ENCODE assay signal across 19 cellular contexts in the genomic region with DNA sequence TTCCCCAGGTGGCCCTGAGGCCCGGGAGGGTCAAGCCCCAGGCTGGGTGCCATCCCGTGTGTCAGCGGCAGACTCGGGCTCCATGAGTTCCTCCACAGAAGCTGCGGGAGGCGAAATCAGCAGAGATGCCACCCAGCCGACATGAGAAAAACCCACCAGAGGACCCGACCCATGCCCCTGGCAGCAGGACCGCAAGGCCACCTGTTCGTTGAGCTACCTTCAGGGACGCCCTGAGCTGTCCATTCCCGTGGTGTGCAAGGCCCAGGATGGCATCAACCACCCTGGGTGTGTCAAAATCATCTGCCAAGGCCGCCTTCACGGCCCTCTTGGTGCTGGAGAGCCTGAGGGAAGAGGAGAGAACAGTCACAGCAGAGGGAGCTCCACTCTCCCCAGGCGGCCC. TPM values are rescaled to one million over a fixed set of nuclear protein-coding genes. Genes with fewer than 3 reads are reported as not detected.
A peak's percentile ranks its signal among the peaks of the same experiment; 100 is the strongest.
DNase-seq lines count a peak whose midpoint lies in the region; ATAC-seq, FAIRE-seq and TF ChIP-seq lines count a peak whose summit lies in the region.
"Had no signal": no experiment of that assay in that cellular context is flagged by ENCODE, and none has a peak within 500 bp of the region (broad histone marks: within the 10 kb centered on the region; RNA-seq: fewer than 3 reads in every experiment).

No MANE protein-coding gene starts in this region.

- H3K9me3 Mint-ChIP-seq in activated CD8-positive, alpha-beta memory T cell treated with anti-CD3 and anti-CD28 coated beads, Interleukin-2, amount 10 ng/mL, durations not matched to agents 7 days and 5 days (ENCODE audit: low read depth): no peaks in the 10 kb centered on the region
- H3K9me3 Mint-ChIP-seq: CD4-positive, CD25-positive, alpha-beta regulatory T cell; GM23338 had no signal

- no peak overlapping the region for H3K23ac ChIP-seq in H1 (ENCODE audit: insufficient read length)
- H3K23ac ChIP-seq in neuronal stem cell (ENCODE audit: low read depth, low read length, poor library complexity): no peak overlapping the region

- H3K36me3 Mint-ChIP-seq in activated CD8-positive, alpha-beta memory T cell treated with anti-CD3 and anti-CD28 coated beads, Interleukin-2, amount 10 ng/mL, durations not matched to agents 7 days and 5 days: peaks cover 4% of the 10 kb centered on the region

- no peaks in the 10 kb centered on the region for H3K27me3 Mint-ChIP-seq in activated CD8-positive, alpha-beta memory T cell treated with anti-CD3 and anti-CD28 coated beads, Interleukin-2, amount 10 ng/mL, durations not matched to agents 7 days and 5 days
- H3K27me3 Mint-ChIP-seq: CD4-positive, CD25-positive, alpha-beta regulatory T cell had no signal

- H3K27me3 ChIP-seq in H1 (replicated peaks in 1 of 4; ENCODE audit: control insufficient read depth in 3 of 4, extremely low read depth in 1 of 4, insufficient read depth in 3 of 4, low read length in 3 of 4): no peaks in the 10 kb centered on the region
- peaks cover 0 to 2% (median 0%) of the 10 kb centered on the region in 3 experiments for H3K27me3 ChIP-seq in neuronal stem cell (ENCODE audit: control insufficient read depth in 3 of 3, insufficient read depth in 3 of 3, low read depth in 1 of 3, low read length in 3 of 3)
- H3K27me3 ChIP-seq in stomach smooth muscle (ENCODE audit: control insufficient read depth in 1 of 2, insufficient read depth in 2 of 2, low read length in 2 of 2): no peaks in the 10 kb centered on the region
- no peaks in the 10 kb centered on the region for H3K27me3 ChIP-seq in effector memory CD4-positive, alpha-beta T cell (replicated peaks; ENCODE audit: control insufficient read depth, insufficient read depth, low read length, poor library complexity, severe bottlenecking)

- H3K4me3 Mint-ChIP-seq in activated CD8-positive, alpha-beta memory T cell treated with anti-CD3 and anti-CD28 coated beads, Interleukin-2, amount 10 ng/mL, durations not matched to agents 7 days and 5 days: no peak overlapping the region
- H3K4me3 Mint-ChIP-seq: CD4-positive, CD25-positive, alpha-beta regulatory T cell; GM23338 had no signal

- H2BK120ac ChIP-seq in H1 (replicated peaks; ENCODE audit: low read depth, low read length): no peak overlapping the region
- H2BK120ac ChIP-seq in neuronal stem cell (ENCODE audit: low read depth, low read length): no peak overlapping the region

- no peak overlapping the region for H3K4me3 ChIP-seq in H1 (ENCODE audit: extremely low read depth in 1 of 4, insufficient read depth in 2 of 4, low read depth in 3 of 4, low read length in 4 of 4)
- no peak overlapping the region for H3K4me3 ChIP-seq in neuronal stem cell (ENCODE audit: low read length in 2 of 2)
- no peak overlapping the region for H3K4me3 ChIP-seq in stomach smooth muscle (ENCODE audit: low read length in 2 of 2)
- H3K4me3 ChIP-seq in effector memory CD4-positive, alpha-beta T cell (ENCODE audit: insufficient read depth, low read depth, low read length, poor library complexity, severe bottlenecking): no peak overlapping the region

- peaks cover 11% of the 10 kb centered on the region for H3K4me1 Mint-ChIP-seq in activated CD8-positive, alpha-beta memory T cell treated with anti-CD3 and anti-CD28 coated beads, Interleukin-2, amount 10 ng/mL, durations not matched to agents 7 days and 5 days
- H3K4me1 Mint-ChIP-seq: CD4-positive, CD25-positive, alpha-beta regulatory T cell had no signal

- no peak overlapping the region; the same call in 1 of the 2 replicates for H2AK5ac ChIP-seq in H1 (ENCODE audit: low read depth, low read length)
- peak overlapping the region; percentile 93 for H2AK5ac ChIP-seq in neuronal stem cell (ENCODE audit: low read depth, low read length)

- H4K20me1 ChIP-seq in H1 (replicated peaks in 1 of 2; ENCODE audit: control insufficient read depth in 1 of 2, insufficient read depth in 2 of 2, low read length in 2 of 2): peaks cover 6 to 21% of the 10 kb centered on the region in 2 experiments

- TF ChIP-seq EP300 in H1 (IDR thresholded peaks at IDR 0.05; ENCODE audit: borderline replicate concordance in 1 of 2, low read depth in 2 of 2, low read length in 2 of 2): no peak

- H2BK5ac ChIP-seq in H1 (ENCODE audit: low read depth, low read length): no peak overlapping the region
- no peak overlapping the region for H2BK5ac ChIP-seq in neuronal stem cell (ENCODE audit: low read length)

- H3K79me1 ChIP-seq in H1 (ENCODE audit: low read depth, low read length) (0 out of 2 replicates have a peak, but pooled peaks cover 2% of the 10 kb centered on the region), neuronal stem cell (ENCODE audit: low read depth, low read length) (peaks cover 3% of the 10 kb centered on the region)

- no peak for FAIRE-seq in H1 (lab: Jason Lieb, UNC)
- FAIRE-seq: G401.6 had no signal

- TF ChIP-seq POLR2A in H1 (IDR thresholded peaks at IDR 0.05; ENCODE audit: control extremely low read depth in 1 of 2, low read depth in 2 of 2, low read length in 2 of 2): no peak

- no peak overlapping the region for H2BK20ac ChIP-seq in H1 (ENCODE audit: low read length)

- WGBS in H1 (ENCODE audit: extremely low coverage in 1 of 2, insufficient coverage in 1 of 2, insufficient read length in 1 of 2, insufficient replicate concordance in 2 of 2, low coverage in 1 of 2, low lambda C conversion rate in 2 of 2, missing lambda C conversion rate in 1 of 2), 2 experiments: 89% methylated on average over 13 of the region's 15 CpGs; no CpG with 5 or more reads in 1 of the 2 experiments
- WGBS in neuronal stem cell (ENCODE audit: extremely low coverage in 2 of 2, insufficient read length in 2 of 2, insufficient replicate concordance in 1 of 2), 2 donors: no CpG with 5 or more reads among the region's 15 CpGs

- no peak for TF ChIP-seq CTCF in H1 (IDR thresholded peaks at IDR 0.05; ENCODE audit: control extremely low read depth in 1 of 3, insufficient read depth in 1 of 3, low read depth in 1 of 3, low read length in 3 of 3)

- H3K9ac ChIP-seq in H1 (replicated peaks in 1 of 4; ENCODE audit: extremely low read depth in 1 of 4, low read depth in 3 of 4, low read length in 3 of 4) (no peak overlapping the region), neuronal stem cell (ENCODE audit: low read depth, low read length, poor library complexity) (no peak overlapping the region), stomach smooth muscle (ENCODE audit: low read length in 2 of 2) (no peak overlapping the region)

- H4K8ac ChIP-seq in H1 (ENCODE audit: extremely low read depth, insufficient read depth, low read length) (peak overlapping the region; percentile 87), neuronal stem cell (ENCODE audit: low read depth, low read length) (no peak overlapping the region)

- no peak overlapping the region for H2BK12ac ChIP-seq in H1 (ENCODE audit: low read depth, low read length)
- H2BK12ac ChIP-seq in neuronal stem cell (ENCODE audit: low read length): no peak overlapping the region

- no peak for ATAC-seq in activated CD8-positive, alpha-beta memory T cell treated with anti-CD3 and anti-CD28 coated beads, Interleukin-2, amount 10 ng/mL, durations not matched to agents 7 days and 5 days

- no peak overlapping the region for H3K56ac ChIP-seq in H1 (replicated peaks; ENCODE audit: insufficient read length, low read depth, low read length)

- no peak for DNase-seq in activated CD8-positive, alpha-beta memory T cell treated with anti-CD3 and anti-CD28 coated beads, Interleukin-2, amount 10 ng/mL, durations not matched to agents 7 days and 5 days
- no peak for DNase-seq in activated CD8-positive, alpha-beta memory T cell treated with anti-CD3 and anti-CD28 coated beads for 24 hours
- DNase-seq in H1 (ENCODE audit: low read depth in 1 of 2, low spot score in 2 of 2) (no peak), neuronal stem cell (ENCODE audit: low spot score) (no peak), ecto neural progenitor cell (ENCODE audit: low spot score) (no peak)
- DNase-seq in activated CD4-positive, alpha-beta T cell treated with anti-CD3 and anti-CD28 coated beads for 48 hours: no peak
- DNase-seq in effector memory CD4-positive, alpha-beta T cell: no peak
- DNase-seq: CD4-positive, CD25-positive, alpha-beta regulatory T cell; COR-L47; DND-41; NCI-H1105 treated with DMSO at 0.1 percent for 48 hours; NCI-H1694; NCI-H2081 treated with DMSO at 0.1 percent for 48 hours; NCI-H748 treated with DMSO at 0.1 percent for 48 hours; NK-92 treated with Interleukin-12 subunit alpha and Interleukin-12 subunit beta, amount 100 ng/mL, for 24 hours had no signal

- H4K91ac ChIP-seq in H1 (replicated peaks; ENCODE audit: insufficient read length, low read length) (no peak overlapping the region), neuronal stem cell (ENCODE audit: low read depth, low read length, poor library complexity) (no peak overlapping the region)

- H3K4ac ChIP-seq in H1 (replicated peaks; ENCODE audit: insufficient read length, low read depth, low read length): no peak overlapping the region
- no peak overlapping the region for H3K4ac ChIP-seq in neuronal stem cell (ENCODE audit: low read length)

- H4K5ac ChIP-seq in H1 (ENCODE audit: insufficient read length, low read depth, low read length): no peak overlapping the region

- TF ChIP-seq RAD21 in H1 (IDR thresholded peaks at IDR 0.05 in 1 of 2, conservative IDR thresholded peaks at IDR 0.05 in 1 of 2; ENCODE audit: low read depth in 2 of 2, low read length in 2 of 2): no peak

- H3K27ac ChIP-seq in H1 (ENCODE audit: low read depth, low read length): no peak overlapping the region
- H3K27ac ChIP-seq in neuronal stem cell (replicated peaks; ENCODE audit: low read length): no peak overlapping the region
- peak overlapping the region; percentile 49 for H3K27ac ChIP-seq in stomach smooth muscle (ENCODE audit: low read length)
- no peak overlapping the region for H3K27ac ChIP-seq in effector memory CD4-positive, alpha-beta T cell (ENCODE audit: insufficient read depth, low read length, poor library complexity, severe bottlenecking)
- H3K27ac ChIP-seq: 22Rv1 had no signal

- H3K79me2 ChIP-seq in H1 (ENCODE audit: control insufficient read depth in 1 of 2, insufficient read depth in 2 of 2, low read length in 2 of 2): no peaks in the 10 kb centered on the region

- H3K14ac ChIP-seq in H1 (ENCODE audit: insufficient read length) (no peak overlapping the region), neuronal stem cell (ENCODE audit: low read length) (no peak overlapping the region)

- H3K4me1 ChIP-seq in H1 (replicated peaks in 1 of 4; ENCODE audit: control insufficient read depth in 3 of 4, insufficient read depth in 4 of 4, low read length in 3 of 4) (peaks cover 0 to 11% (median 7%) of the 10 kb centered on the region in 4 experiments; a peak in 5 of 7 replicates), neuronal stem cell (ENCODE audit: control insufficient read depth in 2 of 2, insufficient read depth in 1 of 2, low read depth in 1 of 2, low read length in 2 of 2) (peaks cover 0 to 23% of the 10 kb centered on the region in 2 donors), stomach smooth muscle (ENCODE audit: control insufficient read depth, insufficient read depth, low read length) (peaks cover 21% of the 10 kb centered on the region)
- H3K4me1 ChIP-seq in effector memory CD4-positive, alpha-beta T cell (ENCODE audit: control insufficient read depth, insufficient read depth, low read length, poor library complexity, severe bottlenecking): peaks cover 6% of the 10 kb centered on the region

- no peaks in the 10 kb centered on the region for H3K9me3 ChIP-seq in H1 (ENCODE audit: insufficient read depth in 2 of 2, low read depth in 1 of 2, low read length in 1 of 2)
- H3K9me3 ChIP-seq in neuronal stem cell (replicated peaks in 1 of 2; ENCODE audit: control insufficient read depth in 2 of 2, insufficient read depth in 1 of 2, low read depth in 1 of 2, low read length in 2 of 2): no peaks in the 10 kb centered on the region
- no peaks in the 10 kb centered on the region for H3K9me3 ChIP-seq in stomach smooth muscle (ENCODE audit: control insufficient read depth in 2 of 2, low read length in 2 of 2)
- H3K9me3 ChIP-seq in effector memory CD4-positive, alpha-beta T cell (ENCODE audit: control insufficient read depth, low read length): no peaks in the 10 kb centered on the region

- H3K27ac Mint-ChIP-seq in activated CD8-positive, alpha-beta memory T cell treated with anti-CD3 and anti-CD28 coated beads, Interleukin-2, amount 10 ng/mL, durations not matched to agents 7 days and 5 days: peak overlapping the region; percentile 19
- H3K27ac Mint-ChIP-seq: GM23338 had no signal

- POLR2A ChIA-PET in H1 (lab: Charles Lee; ENCODE audit: partially characterized antibody): interaction anchor here (1.1 to 1.8 kb wide), 8 partner anchors 9 to 82 kb away, joined by 3 to 8 read pairs (median 4); a partner anchor contains a TSS

- H3K4me2 ChIP-seq in H1 (ENCODE audit: insufficient read depth in 1 of 2, low read depth in 2 of 2, low read length in 2 of 2) (no peak overlapping the region), neuronal stem cell (ENCODE audit: insufficient read depth, low read length, poor library complexity, severe bottlenecking) (no peak overlapping the region)

- H2BK15ac ChIP-seq in H1 (ENCODE audit: low read length) (no peak overlapping the region), neuronal stem cell (ENCODE audit: low read length) (no peak overlapping the region)

- H3K18ac ChIP-seq in H1 (ENCODE audit: extremely low read depth, low read length) (no peak overlapping the region), neuronal stem cell (ENCODE audit: low read length) (peak overlapping the region; percentile 79)

- H2AFZ ChIP-seq in H1 (ENCODE audit: low read length) (no peak overlapping the region), neuronal stem cell (ENCODE audit: low read length) (no peak overlapping the region)
- H2AFZ ChIP-seq: GM23338 had no signal

- H3K36me3 ChIP-seq in H1 (ENCODE audit: control insufficient read depth in 2 of 4, insufficient read depth in 4 of 4, low read length in 3 of 4) (peaks cover 2 to 14% (median 12%) of the 10 kb centered on the region in 4 experiments; a peak in 5 of 8 replicates), neuronal stem cell (replicated peaks in 1 of 2; ENCODE audit: control insufficient read depth in 2 of 2, insufficient read depth in 2 of 2, low read length in 2 of 2) (peaks cover 26 to 90% of the 10 kb centered on the region in 2 donors), stomach smooth muscle (ENCODE audit: control insufficient read depth in 2 of 2, insufficient read depth in 2 of 2, low read length in 2 of 2) (peaks cover 35 to 39% of the 10 kb centered on the region in 2 donors)
- peaks cover 54% of the 10 kb centered on the region for H3K36me3 ChIP-seq in effector memory CD4-positive, alpha-beta T cell (ENCODE audit: control insufficient read depth, insufficient read depth, low read length)

- no peaks in the 10 kb centered on the region for H3K23me2 ChIP-seq in H1 (ENCODE audit: low read depth, low read length)

- CTCF ChIA-PET in activated CD8-positive, alpha-beta memory T cell treated with anti-CD3 and anti-CD28 coated beads, Interleukin-2, amount 10 ng/mL, durations not matched to agents 7 days and 5 days (lab: Charles Lee): interaction anchor here (1.1 to 2.5 kb wide), 3 partner anchors 29 to 67 kb away, joined by 3 to 6 read pairs (median 4); no protein-coding TSS in a partner anchor
- CTCF ChIA-PET in H1 (lab: Charles Lee; ENCODE audit: partially characterized antibody): interaction anchor here (0.7 to 3.9 kb wide), 19 partner anchors 8 to 278 kb away, joined by 3 to 23 read pairs (median 7); no protein-coding TSS in a partner anchor

RNA-seq across cellular contexts. Expression of a gene that starts 30.4 kb away (rescaled TPM):
- total RNA-seq in activated CD8-positive, alpha-beta memory T cell treated with anti-CD3 and anti-CD28 coated beads, Interleukin-2, amount 10 ng/mL, durations not matched to agents 7 days and 5 days: 10 to 100 TPM; 26.3 to 29.5 TPM
- total RNA-seq in H1 (2021; fragmentation: NEBNext Ultra II Directional; extraction: Animal tissue kit (Norgen Biotek cat#: 25700)): 23.6 and 25.4 TPM in 2 replicates
- polyA plus RNA-seq in H1 (2011; rRNA removed): 35.5 and 38.2 TPM in 2 replicates
- 36.4 TPM for polyA plus RNA-seq in H1 (2011; cell fraction: cytosol; rRNA removed)
- polyA plus RNA-seq in H1 (2011; cell fraction: nucleus; rRNA removed): 55.1 TPM
- 23.7 to 27.2 TPM (median 25.9 TPM) in 4 replicates for polyA plus RNA-seq in H1 (2012, experiment 1 of 2)
- polyA plus RNA-seq in H1 (2012, experiment 2 of 2): 17.0 TPM
- 20.8 TPM for polyA plus RNA-seq in H1 (2013, experiment 1 of 2)
- polyA plus RNA-seq in H1 (2013, experiment 2 of 2): 20.3 TPM
- 17.3 and 21.0 TPM in 2 replicates for polyA minus RNA-seq in H1 (2011; rRNA and poly(A)+ RNA removed)
- polyA minus RNA-seq in H1 (2011; cell fraction: cytosol; rRNA and poly(A)+ RNA removed): 8.7 TPM
- 14.9 TPM for polyA minus RNA-seq in H1 (2011; cell fraction: nucleus; rRNA and poly(A)+ RNA removed)
- 18.7 TPM for polyA plus RNA-seq in neuronal stem cell (2013, experiment 1 of 2)
- polyA plus RNA-seq in neuronal stem cell (2013, experiment 2 of 2): 18.2 TPM
